ENCODE assay signal across 1 cellular context in the genomic region with DNA sequence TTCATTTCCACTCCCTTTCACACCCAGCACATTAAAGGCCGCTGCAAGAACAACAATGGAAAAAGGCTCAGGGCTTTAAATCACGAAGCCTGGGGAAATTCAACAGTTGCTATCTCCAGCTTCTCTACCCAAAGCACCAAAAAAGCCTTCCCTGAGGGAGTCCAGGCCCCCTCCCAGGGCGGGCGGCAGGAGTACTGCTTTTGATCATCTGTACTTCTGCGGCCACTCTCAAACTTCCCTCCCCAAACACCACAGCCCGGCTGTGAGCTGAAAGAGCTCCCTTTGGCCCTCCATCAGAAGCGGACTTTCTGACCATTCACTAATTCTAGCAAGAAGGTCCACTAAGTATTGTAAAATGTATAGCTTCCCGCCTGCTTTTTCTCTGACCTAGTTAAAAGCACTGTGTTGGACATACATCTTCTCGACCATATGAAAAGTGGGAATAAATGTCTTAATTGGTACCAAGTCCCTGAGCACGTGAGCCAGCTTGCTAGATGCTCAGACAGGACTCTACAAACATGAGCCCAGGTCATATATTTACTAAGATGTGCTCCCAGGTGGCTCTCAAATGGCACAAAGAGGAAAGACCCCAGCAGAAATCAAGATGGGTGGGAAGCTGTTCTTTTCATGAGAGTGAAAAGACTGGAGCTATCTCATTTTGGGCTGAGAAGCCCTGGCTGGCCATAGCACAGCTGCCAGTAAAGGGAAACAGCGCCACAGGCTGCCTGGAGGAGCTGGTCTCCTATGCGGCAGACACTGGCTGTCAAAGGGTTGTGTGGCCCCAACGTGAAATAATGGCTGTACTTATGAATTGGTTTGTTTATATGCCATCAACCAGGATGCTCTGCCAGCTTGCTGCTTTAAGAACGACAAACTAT.
A peak's percentile ranks its signal among the peaks of the same experiment; 100 is the strongest.
TF ChIP-seq lines count a peak whose summit lies in the region.

No MANE protein-coding gene starts in this region.

TF ChIP-seq in K562, 482 proteins besides CTCF, POLR2A, EP300 and RAD21 (continued from another document):
- TF ChIP-seq DEAF1 (CRISPR knock-in tag; IDR thresholded peaks at IDR 0.05) (0 out of 2 replicates have a peak, but pooled peaks have one; percentile 18), GABPA (tag; conservative IDR thresholded peaks at IDR 0.05; ENCODE audit: low read depth) (0 out of 2 replicates have a peak, but pooled peaks have one; percentile 2), ZBTB33 (CRISPR knock-in tag; IDR thresholded peaks at IDR 0.05) (peak; percentile 48; the same call in 1 of the 2 replicates)
- TF ChIP-seq, protein P1, sequence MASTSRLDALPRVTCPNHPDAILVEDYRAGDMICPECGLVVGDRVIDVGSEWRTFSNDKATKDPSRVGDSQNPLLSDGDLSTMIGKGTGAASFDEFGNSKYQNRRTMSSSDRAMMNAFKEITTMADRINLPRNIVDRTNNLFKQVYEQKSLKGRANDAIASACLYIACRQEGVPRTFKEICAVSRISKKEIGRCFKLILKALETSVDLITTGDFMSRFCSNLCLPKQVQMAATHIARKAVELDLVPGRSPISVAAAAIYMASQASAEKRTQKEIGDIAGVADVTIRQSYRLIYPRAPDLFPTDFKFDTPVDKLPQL (IDR thresholded peaks at IDR 0.05; ENCODE audit: extremely low read depth, insufficient read length): no peak
